In the genomic region with DNA sequence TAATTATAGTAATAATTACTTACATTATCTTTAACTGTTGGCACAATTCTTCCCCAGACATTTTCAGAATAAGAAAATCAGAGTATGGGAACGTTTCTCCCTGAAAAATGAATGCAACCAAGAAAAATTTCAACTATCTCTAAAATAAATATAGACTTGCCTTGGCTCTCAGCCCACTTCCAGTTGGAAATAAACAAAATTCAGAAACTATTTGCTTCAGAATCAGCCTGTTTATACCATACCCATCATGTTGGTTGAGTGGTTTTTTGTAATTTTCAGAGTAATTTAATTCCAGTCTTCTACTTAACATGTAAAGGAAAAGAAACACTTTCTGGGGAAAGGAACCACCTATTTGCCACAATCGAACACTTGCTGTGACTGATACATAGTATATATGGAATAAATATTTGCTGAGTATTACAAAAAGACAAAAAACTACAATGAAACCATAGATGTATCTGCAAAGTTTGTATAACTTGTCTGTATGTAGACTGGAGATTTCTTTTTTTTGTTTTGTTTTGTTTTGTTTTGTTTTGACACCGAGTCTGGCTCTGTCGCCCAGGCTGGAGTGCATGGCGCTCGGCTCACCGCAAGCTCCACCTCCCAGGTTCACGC, we compare ENCODE assay signal across 24 cellular contexts.
DNase-seq lines count a peak whose midpoint lies in the region; ATAC-seq and TF ChIP-seq lines count a peak whose summit lies in the region.
"Had no signal": no experiment of that assay in that cellular context is flagged by ENCODE, and none has a peak within 500 bp of the region (broad histone marks: within the 10 kb centered on the region; RNA-seq: fewer than 3 reads in every experiment).

No MANE protein-coding gene starts in this region.

- H3K36me3 ChIP-seq in BJ (ENCODE audit: control insufficient read depth, insufficient read depth, low read length) (no peaks in the 10 kb centered on the region), osteoblast (ENCODE audit: insufficient read depth, low read length) (no peaks in the 10 kb centered on the region)
- H3K36me3 ChIP-seq: ascending aorta, gastrocnemius medialis, prostate gland, spleen, upper lobe of left lung had no signal

- H3K4me3 ChIP-seq in BJ (ENCODE audit: low read depth, low read length) = no peak overlapping the region
- no peak overlapping the region for H3K4me3 ChIP-seq in osteoblast (ENCODE audit: insufficient read depth, low read length)
- H3K4me3 ChIP-seq: ascending aorta, coronary artery, gastrocnemius medialis, prostate gland, spleen, upper lobe of left lung had no signal

- intact Hi-C loops in posterior vena cava (cut with DNase I) = no loop called here

- no peak overlapping the region for H3K27ac Mint-ChIP-seq in natural killer cell treated with Interleukin-12 subunit alpha and Interleukin-12 subunit beta and Interleukin-15 and Interleukin-18, amount 100 ng/mL, for 72 hours
- H3K27ac Mint-ChIP-seq: natural killer cell, T-helper 17 cell had no signal

- H3K9me3 ChIP-seq in osteoblast (ENCODE audit: low read depth, low read length) = no peaks in the 10 kb centered on the region
- H3K9me3 ChIP-seq: ascending aorta, gastrocnemius medialis, prostate gland, spleen, upper lobe of left lung had no signal

- no peak overlapping the region for H3K27ac ChIP-seq in osteoblast (ENCODE audit: low read depth, low read length)
- H3K27ac ChIP-seq: ascending aorta, C4-2B, coronary artery, gastrocnemius medialis, prostate gland, spleen, VCaP had no signal

- H4K20me1 ChIP-seq in osteoblast (ENCODE audit: insufficient read depth, low read length) = no peaks in the 10 kb centered on the region

- no peaks in the 10 kb centered on the region for H3K27me3 Mint-ChIP-seq in natural killer cell treated with Interleukin-12 subunit alpha and Interleukin-12 subunit beta and Interleukin-15 and Interleukin-18, amount 100 ng/mL, for 72 hours

- H3K4me2 ChIP-seq in osteoblast (ENCODE audit: insufficient read depth, low read length) = no peak overlapping the region

- H2AFZ ChIP-seq in osteoblast (ENCODE audit: low read length) = no peak overlapping the region

- peak; percentile 47 for DNase-seq in BJ (ENCODE audit: low read depth)
- peak; percentile 35 for DNase-seq in LHCN-M2 (ENCODE audit: low read depth)
- peak; percentile 86 for DNase-seq in dedifferentiated amniotic fluid mesenchymal stem cell (ENCODE audit: extremely low spot score)
- DNase-seq in osteoblast (ENCODE audit: insufficient read length, low spot score, missing footprints) = peak; percentile 25
- no peak for DNase-seq in natural killer cell treated with Interleukin-12 subunit alpha and Interleukin-12 subunit beta and Interleukin-15 and Interleukin-18, amount 100 ng/mL, for 72 hours (ENCODE audit: low spot score)
- DNase-seq in posterior vena cava (ENCODE audit: low spot score) = no peak
- DNase-seq: activated naive CD4-positive, alpha-beta T cell treated with Interleukin-2 at 50 U/mL for 16 hours; gastrocnemius medialis; mesendoderm; natural killer cell; NCI-H1694; NCI-H774; OCI-M1; SHP77 treated with DMSO at 0.1 percent for 48 hours; spleen; T-helper 17 cell had no signal

- TF ChIP-seq CTCF in BJ (IDR thresholded peaks at IDR 0.05; ENCODE audit: insufficient read depth, low read depth, low read length) = no peak
- TF ChIP-seq CTCF in osteoblast (IDR thresholded peaks at IDR 0.05; ENCODE audit: extremely low read depth, low read depth, low read length) = no peak

- no peaks in the 10 kb centered on the region for H3K36me3 Mint-ChIP-seq in natural killer cell treated with Interleukin-12 subunit alpha and Interleukin-12 subunit beta and Interleukin-15 and Interleukin-18, amount 100 ng/mL, for 72 hours
- H3K36me3 Mint-ChIP-seq: natural killer cell had no signal

- CTCF ChIA-PET in BJ (lab: Yijun Ruan, JAX) = no interaction called here

- H3K4me1 ChIP-seq in osteoblast (ENCODE audit: insufficient read depth, low read length) = no peaks in the 10 kb centered on the region
- H3K4me1 ChIP-seq: ascending aorta, gastrocnemius medialis, prostate gland, spleen, upper lobe of left lung had no signal

- H3K27me3 ChIP-seq in BJ (ENCODE audit: control insufficient read depth, insufficient read depth, low read length) = no peaks in the 10 kb centered on the region
- H3K27me3 ChIP-seq in osteoblast (ENCODE audit: insufficient read depth, low read length) = no peaks in the 10 kb centered on the region
- H3K27me3 ChIP-seq: ascending aorta, gastrocnemius medialis, spleen, upper lobe of left lung had no signal

- POLR2A ChIA-PET in BJ (lab: Charles Lee) = no interaction called here

- H3K79me2 ChIP-seq in osteoblast (ENCODE audit: insufficient read depth, low read length) = no peaks in the 10 kb centered on the region

- no peak overlapping the region for H3K4me3 Mint-ChIP-seq in natural killer cell treated with Interleukin-12 subunit alpha and Interleukin-12 subunit beta and Interleukin-15 and Interleukin-18, amount 100 ng/mL, for 72 hours
- H3K4me3 Mint-ChIP-seq: natural killer cell, T-helper 17 cell had no signal

- H3K4me1 Mint-ChIP-seq in natural killer cell treated with Interleukin-12 subunit alpha and Interleukin-12 subunit beta and Interleukin-15 and Interleukin-18, amount 100 ng/mL, for 72 hours (ENCODE audit: low read depth in 2 of 2) = no peaks in the 10 kb centered on the region
- H3K4me1 Mint-ChIP-seq: natural killer cell, T-helper 17 cell had no signal

- peaks cover 6% of the 10 kb centered on the region for H3K9me3 Mint-ChIP-seq in natural killer cell treated with Interleukin-12 subunit alpha and Interleukin-12 subunit beta and Interleukin-15 and Interleukin-18, amount 100 ng/mL, for 72 hours

- no peak for ATAC-seq in natural killer cell treated with Interleukin-12 subunit alpha and Interleukin-12 subunit beta and Interleukin-15 and Interleukin-18, amount 100 ng/mL, for 72 hours
- no peak for ATAC-seq in GM19455 (IDR thresholded peaks at IDR 0.05; ENCODE audit: unreplicated experiment)
- ATAC-seq in GM18870 (IDR thresholded peaks at IDR 0.05; ENCODE audit: unreplicated experiment) = no peak
- ATAC-seq: gastrocnemius medialis, natural killer cell, T-helper 17 cell had no signal

Comparison
In these comparisons a context has a peak if more than half of its experiments do, and no peak if none do; other contexts are left out.
1. DNase-seq: peak in BJ (single experiment), LHCN-M2 (single experiment), dedifferentiated amniotic fluid mesenchymal stem cell (single experiment) and osteoblast (single experiment); none in natural killer cell treated with Interleukin-12 subunit alpha and Interleukin-12 subunit beta and Interleukin-15 and Interleukin-18, amount 100 ng/mL, for 72 hours (single experiment) and posterior vena cava (single experiment).